20 cellular contexts compared by ENCODE assay signal in the genomic region with DNA sequence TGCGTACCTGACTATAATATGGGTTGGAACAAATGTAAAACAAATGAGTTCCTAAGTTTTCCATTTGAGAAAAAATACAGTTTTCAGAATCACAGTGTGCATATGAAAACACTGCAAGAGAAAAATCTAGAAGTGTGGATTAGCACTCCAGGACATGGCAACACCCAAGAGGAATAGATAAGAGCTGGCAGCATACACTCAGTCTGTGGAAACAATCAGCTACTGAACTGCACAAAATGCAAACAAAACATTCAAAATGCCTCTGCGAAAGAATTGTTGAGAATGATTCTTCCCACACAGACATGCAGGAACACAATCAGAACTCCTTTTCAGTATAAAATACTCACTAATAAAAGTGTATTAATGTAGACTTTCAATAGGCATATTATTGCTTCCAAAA. TPM values are rescaled to one million over a fixed set of nuclear protein-coding genes. Genes with fewer than 3 reads are reported as not detected.
DNase-seq lines count a peak whose midpoint lies in the region; ATAC-seq, FAIRE-seq and TF ChIP-seq lines count a peak whose summit lies in the region.
"Had no signal": no experiment of that assay in that cellular context is flagged by ENCODE, and none has a peak within 500 bp of the region (broad histone marks: within the 10 kb centered on the region; RNA-seq: fewer than 3 reads in every experiment).

No MANE protein-coding gene starts in this region.

- peaks cover 6% of the 10 kb centered on the region for H3K4me1 ChIP-seq in right cardiac atrium (ENCODE audit: control insufficient read depth, insufficient read depth, low read length)
- H3K4me1 ChIP-seq in right atrium auricular region: peaks cover 0 to 17% of the 10 kb centered on the region in 2 donors
- H3K4me1 ChIP-seq: A549, BLaER1 had no signal

- H3K9me3 ChIP-seq in right cardiac atrium (ENCODE audit: control insufficient read depth, low read length) (no peaks in the 10 kb centered on the region), right atrium auricular region (no peaks in the 10 kb centered on the region)
- H3K9me3 ChIP-seq: A549, BLaER1 had no signal

- FAIRE-seq in D721Med (lab: Jason Lieb, UNC): no peak
- FAIRE-seq: A549, GM12891, H54, K562 had no signal

- 69% methylated on average over 2 of the region's 2 CpGs for WGBS in right cardiac atrium

- no peaks in the 10 kb centered on the region for H3K36me3 ChIP-seq in right atrium auricular region

- ATAC-seq in right cardiac atrium: peak; percentile 89 to 92
- peak; percentile 62 for ATAC-seq in left colon
- ATAC-seq: A549, K562 had no signal

- DNase-seq in right cardiac atrium (no peak), right atrium auricular region (ENCODE audit: low spot score) (no peak), left colon (no peak), pons (ENCODE audit: low spot score) (peak; percentile 90), NCI-H524 (lab: John Stamatoyannopoulos, UW) (no peak), D721Med (ENCODE audit: insufficient read length, low spot score) (no peak), NCI-H524 treated with DMSO at 0.1 percent for 48 hours (lab: John Stamatoyannopoulos, UW) (no peak)
- DNase-seq: Calu3; CD4-positive, alpha-beta memory T cell; NCI-H1105; NCI-H2081; NCI-H2171 treated with DMSO at 0.1 percent for 48 hours; NCI-H446 treated with DMSO at 0.1 percent for 48 hours; NCI-H82; SIG-M5 had no signal

- intact Hi-C loops in right cardiac atrium (cut with DNase I) (no loop called here), left colon (cut with DNase I, micrococcal nuclease) (no loop called here)

- no peaks in the 10 kb centered on the region for H3K27me3 ChIP-seq in right cardiac atrium (ENCODE audit: control insufficient read depth, insufficient read depth)
- no peaks in the 10 kb centered on the region for H3K27me3 ChIP-seq in right atrium auricular region
- H3K27me3 ChIP-seq: BLaER1 had no signal

- no peak overlapping the region for H3K27ac ChIP-seq in right cardiac atrium (ENCODE audit: low read length)
- no peak overlapping the region for H3K27ac ChIP-seq in right atrium auricular region
- H3K27ac ChIP-seq: A549, BLaER1 had no signal

- TF ChIP-seq CTCF in right atrium auricular region (IDR thresholded peaks at IDR 0.05) (no peak), D721Med (IDR thresholded peaks at IDR 0.05; ENCODE audit: insufficient read depth, missing control alignments) (no peak)

- H3K4me3 ChIP-seq in right cardiac atrium (ENCODE audit: low read length) (no peak overlapping the region), right atrium auricular region (no peak overlapping the region)
- H3K4me3 ChIP-seq: A549, BLaER1, K562 had no signal

RNA-seq across cellular contexts. Expression of a gene that starts 39.9 kb away (rescaled TPM):
- total RNA-seq in right cardiac atrium (10 to 100 TPM; 18.8 to 28.2 (median 23.1) TPM), right atrium auricular region (10 to 100 TPM; 12.5 to 25.8 TPM), left colon (10 to 100 TPM; 64.7 to 70.5 TPM)
- 9.5 TPM for polyA plus RNA-seq in right cardiac atrium
